ENCODE assay signal across 13 cellular contexts in the genomic region with DNA sequence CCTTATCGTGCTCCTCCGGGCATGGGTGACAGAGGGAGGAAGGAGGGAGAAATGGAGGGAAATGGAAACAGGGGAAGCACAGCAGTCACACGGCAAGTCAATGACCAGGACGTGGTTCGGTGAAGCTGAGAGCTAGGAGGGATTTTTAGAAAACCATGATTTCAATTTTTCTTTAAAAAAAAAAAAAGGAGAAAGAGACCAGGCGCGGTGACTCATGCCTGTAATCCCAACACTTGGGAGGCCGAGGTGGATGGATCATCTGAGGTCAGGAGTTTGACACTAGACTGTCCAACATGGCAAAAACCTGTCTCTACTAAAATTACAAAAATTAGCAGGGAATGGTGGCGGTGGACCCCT. TPM values are rescaled to one million over a fixed set of nuclear protein-coding genes. Genes with fewer than 3 reads are reported as not detected.
DNase-seq lines count a peak whose midpoint lies in the region; ATAC-seq and TF ChIP-seq lines count a peak whose summit lies in the region.
"Had no signal": no experiment of that assay in that cellular context is flagged by ENCODE, and none has a peak within 500 bp of the region (broad histone marks: within the 10 kb centered on the region; RNA-seq: fewer than 3 reads in every experiment).

No MANE protein-coding gene starts in this region.

- no peak for TF ChIP-seq EP300 in sigmoid colon (IDR thresholded peaks at IDR 0.05)

- no peaks in the 10 kb centered on the region for H4K20me1 ChIP-seq in smooth muscle cell (ENCODE audit: low read depth)

- H3K9ac ChIP-seq in smooth muscle cell (ENCODE audit: low read depth): peak overlapping the region; percentile 59

- TF ChIP-seq CTCF in smooth muscle cell (IDR thresholded peaks at IDR 0.05; ENCODE audit: borderline replicate concordance, insufficient read depth, poor library complexity, severe bottlenecking) (no peak), sigmoid colon (IDR thresholded peaks at IDR 0.05) (no peak), BE2C (IDR thresholded peaks at IDR 0.05; ENCODE audit: low read depth, low read length) (no peak)

- peak overlapping the region; percentile 77 for H3K4me2 ChIP-seq in smooth muscle cell

- no peaks in the 10 kb centered on the region for H3K79me2 ChIP-seq in smooth muscle cell (ENCODE audit: low read depth)

- peaks cover 46% of the 10 kb centered on the region for H3K4me1 Mint-ChIP-seq in activated T-cell treated with anti-CD3 and anti-CD28 coated beads, Interleukin-2, amount 50 U/mL, for 4 hours (ENCODE audit: low read depth)
- H3K4me1 Mint-ChIP-seq in effector memory CD8-positive, alpha-beta T cell (ENCODE audit: low read depth in 2 of 2): peaks cover 32 to 62% of the 10 kb centered on the region in 2 donors

- H2AFZ ChIP-seq in smooth muscle cell (ENCODE audit: low read depth): no peak overlapping the region

- H3F3A ChIP-seq in smooth muscle cell (ENCODE audit: low read depth): peaks cover 8% of the 10 kb centered on the region

- peaks cover 4% of the 10 kb centered on the region for H3K4me1 ChIP-seq in smooth muscle cell (ENCODE audit: low read depth)
- H3K4me1 ChIP-seq in sigmoid colon: peaks cover 0 to 17% (median 7%) of the 10 kb centered on the region in 4 donors
- no peaks in the 10 kb centered on the region for H3K4me1 ChIP-seq in BE2C

- H3K4me3 Mint-ChIP-seq in activated T-cell treated with anti-CD3 and anti-CD28 coated beads, Interleukin-2, amount 50 U/mL, for 4 hours: peak overlapping the region; percentile 88
- H3K4me3 Mint-ChIP-seq in effector memory CD8-positive, alpha-beta T cell: peak overlapping the region; percentile 81 to 93

- H3K9me3 ChIP-seq in smooth muscle cell (replicated peaks; ENCODE audit: low read depth) (no peaks in the 10 kb centered on the region), sigmoid colon (no peaks in the 10 kb centered on the region), BE2C (no peaks in the 10 kb centered on the region)
- H3K9me3 ChIP-seq: heart left ventricle had no signal

- H3K36me3 ChIP-seq in smooth muscle cell (ENCODE audit: low read depth) (no peaks in the 10 kb centered on the region), sigmoid colon (no peaks in the 10 kb centered on the region), BE2C (no peaks in the 10 kb centered on the region)
- H3K36me3 ChIP-seq: heart left ventricle had no signal

- H3K27ac Mint-ChIP-seq in effector memory CD8-positive, alpha-beta T cell: peak overlapping the region; percentile 90 to 97

- no peaks in the 10 kb centered on the region for H3K27me3 ChIP-seq in smooth muscle cell (ENCODE audit: low read depth)
- peaks cover 0 to 24% (median 0%) of the 10 kb centered on the region in 3 donors for H3K27me3 ChIP-seq in sigmoid colon
- peaks cover 6% of the 10 kb centered on the region; the same call in 1 of the 2 replicates for H3K27me3 ChIP-seq in BE2C

- no peak for DNase-seq in activated T-cell treated with anti-CD3 and anti-CD28 coated beads, Interleukin-2, amount 50 U/mL, for 4 hours
- no peak for DNase-seq in activated T-cell treated with anti-CD3 and anti-CD28 coated beads, Interleukin-2, amount 50 U/mL, for 48 hours
- DNase-seq in RPMI7951 (ENCODE audit: low read depth) (peak; percentile 75), smooth muscle cell (lab: John Stamatoyannopoulos, UW; ENCODE audit: unreplicated experiment) (no peak), sigmoid colon (no peak), BE2C (no peak), NCI-H187 treated with DMSO at 0.1 percent for 48 hours (lab: John Stamatoyannopoulos, UW) (no peak)
- DNase-seq in effector memory CD8-positive, alpha-beta T cell: no peak
- DNase-seq: activated gamma-delta T cell, mesendoderm, NCI-H1092 treated with DMSO at 0.1 percent for 48 hours, NCI-H82 had no signal

- no peak for ATAC-seq in activated T-cell treated with anti-CD3 and anti-CD28 coated beads, Interleukin-2, amount 50 U/mL, for 4 hours
- no peak for ATAC-seq in effector memory CD8-positive, alpha-beta T cell (replicated peaks)

- TF ChIP-seq POLR2A in sigmoid colon (IDR thresholded peaks at IDR 0.05): no peak

- H3K27me3 Mint-ChIP-seq in activated T-cell treated with anti-CD3 and anti-CD28 coated beads, Interleukin-2, amount 50 U/mL, for 4 hours (ENCODE audit: low read depth): peaks cover 3% of the 10 kb centered on the region
- peaks cover 0 to 9% of the 10 kb centered on the region in 2 donors for H3K27me3 Mint-ChIP-seq in effector memory CD8-positive, alpha-beta T cell

- peaks cover 14% of the 10 kb centered on the region for H3K36me3 Mint-ChIP-seq in activated T-cell treated with anti-CD3 and anti-CD28 coated beads, Interleukin-2, amount 50 U/mL, for 4 hours (ENCODE audit: insufficient read depth)
- H3K36me3 Mint-ChIP-seq in effector memory CD8-positive, alpha-beta T cell (ENCODE audit: insufficient read depth): no peaks in the 10 kb centered on the region

- intact Hi-C loops in sigmoid colon (cut with DNase I): no loop called here

- WGBS in smooth muscle cell (ENCODE audit: low lambda C conversion rate): 38% methylated on average over 9 of the region's 9 CpGs
- WGBS in sigmoid colon, 2 donors: 68 to 76% methylated on average over 9 of the region's 9 CpGs

- H3K27ac ChIP-seq in smooth muscle cell (ENCODE audit: low read depth) (peak overlapping the region; percentile 64), sigmoid colon (no peak overlapping the region)

- H3K4me3 ChIP-seq in smooth muscle cell (no peak overlapping the region), sigmoid colon (no peak overlapping the region), BE2C (ENCODE audit: low read depth, low read length) (no peak overlapping the region)

- no peaks in the 10 kb centered on the region for H3K9me3 Mint-ChIP-seq in activated T-cell treated with anti-CD3 and anti-CD28 coated beads, Interleukin-2, amount 50 U/mL, for 4 hours
- no peaks in the 10 kb centered on the region for H3K9me3 Mint-ChIP-seq in effector memory CD8-positive, alpha-beta T cell

RNA-seq across cellular contexts. Expression of a gene that starts 0.8 kb away (rescaled TPM):
- 100 to 1,000 TPM; 103 to 119 (median 113) TPM for total RNA-seq in activated T-cell treated with anti-CD3 and anti-CD28 coated beads, Interleukin-2, amount 50 U/mL, for 4 hours
- 4.1 and 4.2 TPM in 2 replicates for total RNA-seq in RPMI7951 (2014; rRNA removed; shearing (Covaris generic))
- total RNA-seq in smooth muscle cell (0.09 TPM in 2 replicates), sigmoid colon (not detected)
- polyA plus RNA-seq in smooth muscle cell (0.45 and 0.59 TPM in 2 replicates), sigmoid colon (1 to 10 TPM in 2 of 3 donors, not detected in 1; 1.2 to 1.7 TPM)
- 0.17 TPM for polyA plus RNA-seq in BE2C (2012; ENCODE audit: insufficient read depth, insufficient read length, low read depth)

RNA-seq across cellular contexts. Expression of a gene that starts 20.1 kb away (rescaled TPM):
- 100 to 1,000 TPM; 401 to 466 (median 411) TPM for total RNA-seq in activated T-cell treated with anti-CD3 and anti-CD28 coated beads, Interleukin-2, amount 50 U/mL, for 4 hours
- total RNA-seq in RPMI7951 (2014; rRNA removed; shearing (Covaris generic)): 382 and 422 TPM in 2 replicates
- total RNA-seq in smooth muscle cell (177 and 179 TPM in 2 replicates), sigmoid colon (100 to 1,000 TPM; 176 to 252 (median 222) TPM)
- polyA plus RNA-seq in smooth muscle cell (434 and 461 TPM in 2 replicates), sigmoid colon (100 to 1,000 TPM; 243 to 270 (median 243) TPM)
- 331 TPM for polyA plus RNA-seq in BE2C (2012; ENCODE audit: insufficient read depth, insufficient read length, low read depth)

Comparison
In these comparisons a context has a peak if more than half of its experiments do, and no peak if none do; other contexts are left out.
1. RNA of a gene that starts 0.8 kb away (total RNA-seq): 103 to 119 TPM in activated T-cell treated with anti-CD3 and anti-CD28 coated beads, Interleukin-2, amount 50 U/mL, for 4 hours; 4.1 to 4.2 TPM in RPMI7951, 0.09 TPM in smooth muscle cell and not detected in sigmoid colon; every median in the first group is over 10 times any median in the second.